In the genomic region with DNA sequence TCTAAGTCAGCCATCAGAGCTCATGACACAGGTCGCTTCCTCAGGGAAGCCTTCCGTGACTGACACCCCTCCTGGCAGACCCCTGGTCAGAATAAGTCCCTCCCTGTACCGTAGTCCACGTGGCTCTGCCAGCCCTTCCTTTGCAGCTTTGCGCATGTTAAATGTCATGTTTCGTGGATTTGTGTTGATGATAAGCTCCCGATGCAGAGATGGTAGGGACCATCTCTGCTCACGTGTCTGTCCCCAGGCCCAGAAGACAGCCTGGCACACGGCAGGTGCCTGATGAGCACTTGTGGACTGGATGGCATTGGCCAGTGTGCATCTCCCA, we compare ENCODE assay signal across 15 cellular contexts.
DNase-seq lines count a peak whose midpoint lies in the region; ATAC-seq and TF ChIP-seq lines count a peak whose summit lies in the region.
"Had no signal": no experiment of that assay in that cellular context is flagged by ENCODE, and none has a peak within 500 bp of the region (broad histone marks: within the 10 kb centered on the region; RNA-seq: fewer than 3 reads in every experiment).

No MANE protein-coding gene starts in this region.

- H3K4me1 ChIP-seq in right atrium auricular region (peaks cover 0 to 40% of the 10 kb centered on the region in 2 donors), heart right ventricle (peaks cover 5 to 53% (median 35%) of the 10 kb centered on the region in 9 donors), rectal smooth muscle tissue (ENCODE audit: control insufficient read depth, insufficient read depth, low read length) (peaks cover 11% of the 10 kb centered on the region), PC-3 (ENCODE audit: insufficient read depth, low read length) (no peaks in the 10 kb centered on the region), GM23248 (ENCODE audit: insufficient read depth) (peaks cover 5% of the 10 kb centered on the region; the same call in 1 of the 2 replicates)
- H3K4me1 ChIP-seq: parathyroid adenoma had no signal

- no peak overlapping the region for H3K4me3 Mint-ChIP-seq in glutamatergic neuron (ENCODE audit: unreplicated experiment)
- H3K4me3 Mint-ChIP-seq: activated CD8-positive, alpha-beta T cell treated with anti-CD3 and anti-CD28 coated beads, Interleukin-2, amount 10 ng/mL, durations not matched to agents 7 days and 5 days; CD8-positive, alpha-beta T cell had no signal

- H3K4me3 ChIP-seq in right atrium auricular region (no peak overlapping the region), heart right ventricle (no peak overlapping the region), rectal smooth muscle tissue (ENCODE audit: low read length) (no peak overlapping the region), PC-3 (ENCODE audit: low read length) (no peak overlapping the region), GM23248 (no peak overlapping the region)

- H3K9ac ChIP-seq in rectal smooth muscle tissue (ENCODE audit: low read length), result no peak overlapping the region
- H3K9ac ChIP-seq in PC-3 (ENCODE audit: low read length), result no peak overlapping the region
- no peak overlapping the region for H3K9ac ChIP-seq in GM23248
- H3K9ac ChIP-seq: parathyroid adenoma had no signal

- intact Hi-C loops in heart right ventricle (cut with DNase I), result loop anchor here in 2 of 10 donors (5.0 kb wide), 2 partner anchors 50 to 75 kb away; partner anchors contain the start of gene DHRS3 (in 1 of the 2)
- intact Hi-C loops in PC-3 (cut with micrococcal nuclease), result no loop called here

- H3K9me2 ChIP-seq in PC-3 (replicated peaks; ENCODE audit: low read length), result no peaks in the 10 kb centered on the region
- no peaks in the 10 kb centered on the region for H3K9me2 ChIP-seq in GM23248 (ENCODE audit: insufficient read depth)

- DNase-seq in right atrium auricular region (ENCODE audit: low spot score) (no peak), heart right ventricle (no peak), glutamatergic neuron (no peak), PC-3 (no peak), GM23248 (no peak)
- DNase-seq: ACHN; activated CD8-positive, alpha-beta T cell treated with anti-CD3 and anti-CD28 coated beads, Interleukin-2, amount 10 ng/mL, durations not matched to agents 7 days and 5 days; amniotic stem cell; CD8-positive, alpha-beta T cell; NCI-H1694 treated with DMSO at 0.1 percent for 48 hours; substantia nigra had no signal

- H2AFZ ChIP-seq in PC-3 (ENCODE audit: low read length) (no peak overlapping the region), GM23248 (no peak overlapping the region)
- H2AFZ ChIP-seq: parathyroid adenoma had no signal

- H3K79me2 ChIP-seq in PC-3 (ENCODE audit: low read length) (no peaks in the 10 kb centered on the region), GM23248 (ENCODE audit: insufficient read depth) (no peaks in the 10 kb centered on the region)
- H3K79me2 ChIP-seq: parathyroid adenoma had no signal

- TF ChIP-seq CTCF in right atrium auricular region (IDR thresholded peaks at IDR 0.05), result no peak
- TF ChIP-seq CTCF in heart right ventricle (IDR thresholded peaks at IDR 0.05), result no peak
- no peak for TF ChIP-seq CTCF in glutamatergic neuron (IDR thresholded peaks at IDR 0.05; ENCODE audit: partially characterized antibody, unreplicated experiment)
- no peak for TF ChIP-seq CTCF in PC-3 (conservative IDR thresholded peaks at IDR 0.05; ENCODE audit: low read depth, low read length)

- peaks cover 11% of the 10 kb centered on the region for H3K4me1 Mint-ChIP-seq in glutamatergic neuron (ENCODE audit: low read depth, unreplicated experiment)

- no peaks in the 10 kb centered on the region for H3K36me3 ChIP-seq in right atrium auricular region
- no peaks in the 10 kb centered on the region for H3K36me3 ChIP-seq in heart right ventricle
- H3K36me3 ChIP-seq in rectal smooth muscle tissue (ENCODE audit: control insufficient read depth, insufficient read depth, low read length), result no peaks in the 10 kb centered on the region
- H3K36me3 ChIP-seq in PC-3 (ENCODE audit: low read depth, low read length), result no peaks in the 10 kb centered on the region
- H3K36me3 ChIP-seq in GM23248 (ENCODE audit: low read depth), result no peaks in the 10 kb centered on the region

- no TSS peak for BruUV-seq in PC-3 (replicated peaks; lab: Mats Ljungman, UMichigan)

- peak overlapping the region; percentile 1 for H3K27ac Mint-ChIP-seq in glutamatergic neuron (ENCODE audit: unreplicated experiment)
- H3K27ac Mint-ChIP-seq: activated CD8-positive, alpha-beta T cell treated with anti-CD3 and anti-CD28 coated beads, Interleukin-2, amount 10 ng/mL, durations not matched to agents 7 days and 5 days; CD8-positive, alpha-beta T cell had no signal

- in situ Hi-C loops in GM23248 (cut with MboI), result no loop called here

- no peaks in the 10 kb centered on the region for H3K9me3 ChIP-seq in right atrium auricular region
- H3K9me3 ChIP-seq in heart right ventricle, result no peaks in the 10 kb centered on the region
- no peaks in the 10 kb centered on the region for H3K9me3 ChIP-seq in PC-3 (ENCODE audit: low read length)
- H3K9me3 ChIP-seq in GM23248 (ENCODE audit: low read depth), result no peaks in the 10 kb centered on the region

- WGBS in heart right ventricle, 2 donors, result 86% methylated on average over 9 of the region's 9 CpGs
- WGBS in GM23248 (ENCODE audit: low coverage in 1 of 2, low lambda C conversion rate in 2 of 2, missing lambda C conversion rate in 2 of 2), 2 experiments, result 95% methylated on average over 9 of the region's 9 CpGs

- H3K4me2 ChIP-seq in PC-3 (ENCODE audit: low read length) (no peak overlapping the region), GM23248 (ENCODE audit: unreplicated experiment) (no peak overlapping the region)

- no peaks in the 10 kb centered on the region for H3K36me3 Mint-ChIP-seq in glutamatergic neuron (ENCODE audit: unreplicated experiment)

- POLR2A ChIA-PET in PC-3 (lab: Charles Lee; ENCODE audit: unreplicated experiment), result no interaction called here

- ATAC-seq in heart right ventricle, result no peak
- no peak for ATAC-seq in PC-3
- ATAC-seq in GM18873 (IDR thresholded peaks at IDR 0.05; ENCODE audit: low FRiP score, unreplicated experiment), result no peak
- no peak for ATAC-seq in GM21390 (IDR thresholded peaks at IDR 0.05; ENCODE audit: unreplicated experiment)
- ATAC-seq: activated CD8-positive, alpha-beta T cell treated with anti-CD3 and anti-CD28 coated beads, Interleukin-2, amount 10 ng/mL, durations not matched to agents 7 days and 5 days; CD8-positive, alpha-beta T cell had no signal

- peaks cover 2% of the 10 kb centered on the region for H3K27me3 Mint-ChIP-seq in glutamatergic neuron (ENCODE audit: unreplicated experiment)

- no peaks in the 10 kb centered on the region for H3F3A ChIP-seq in PC-3 (ENCODE audit: low read length, unreplicated experiment)
- H3F3A ChIP-seq in GM23248 (ENCODE audit: insufficient read depth), result peaks cover 9% of the 10 kb centered on the region

- no peaks in the 10 kb centered on the region for H4K20me1 ChIP-seq in PC-3 (ENCODE audit: low read length)
- H4K20me1 ChIP-seq in GM23248 (ENCODE audit: insufficient read depth), result no peaks in the 10 kb centered on the region

- CTCF ChIA-PET in PC-3 (lab: Charles Lee), result no interaction called here

- H3K27ac ChIP-seq in right atrium auricular region, result peak overlapping the region; percentile 49 to 68
- peak overlapping the region in 5 of 10 donors; percentile 13 to 69 (median 44) for H3K27ac ChIP-seq in heart right ventricle
- H3K27ac ChIP-seq in rectal smooth muscle tissue (ENCODE audit: low read depth, low read length), result peak overlapping the region; percentile 35
- no peak overlapping the region for H3K27ac ChIP-seq in PC-3 (ENCODE audit: low read length)
- no peak overlapping the region for H3K27ac ChIP-seq in GM23248
- H3K27ac ChIP-seq: parathyroid adenoma had no signal

- H3K9me3 Mint-ChIP-seq in glutamatergic neuron (ENCODE audit: unreplicated experiment), result peaks cover 2% of the 10 kb centered on the region

- H3K27me3 ChIP-seq in right atrium auricular region, result no peaks in the 10 kb centered on the region
- no peaks in the 10 kb centered on the region for H3K27me3 ChIP-seq in heart right ventricle
- H3K27me3 ChIP-seq in rectal smooth muscle tissue (ENCODE audit: control insufficient read depth, insufficient read depth, low read length), result no peaks in the 10 kb centered on the region
- H3K27me3 ChIP-seq in PC-3 (ENCODE audit: low read length), result no peaks in the 10 kb centered on the region
- H3K27me3 ChIP-seq in GM23248 (replicated peaks; ENCODE audit: insufficient read depth), result no peaks in the 10 kb centered on the region

Comparison
In these comparisons a context has a peak if more than half of its experiments do, and no peak if none do; other contexts are left out.
1. H3K27ac ChIP-seq: peak in right atrium auricular region (2 of 2) and rectal smooth muscle tissue (single experiment); none in PC-3 (single experiment) and GM23248 (single experiment).